Comparison of ENCODE assay signal across 4 cellular contexts in the genomic region with DNA sequence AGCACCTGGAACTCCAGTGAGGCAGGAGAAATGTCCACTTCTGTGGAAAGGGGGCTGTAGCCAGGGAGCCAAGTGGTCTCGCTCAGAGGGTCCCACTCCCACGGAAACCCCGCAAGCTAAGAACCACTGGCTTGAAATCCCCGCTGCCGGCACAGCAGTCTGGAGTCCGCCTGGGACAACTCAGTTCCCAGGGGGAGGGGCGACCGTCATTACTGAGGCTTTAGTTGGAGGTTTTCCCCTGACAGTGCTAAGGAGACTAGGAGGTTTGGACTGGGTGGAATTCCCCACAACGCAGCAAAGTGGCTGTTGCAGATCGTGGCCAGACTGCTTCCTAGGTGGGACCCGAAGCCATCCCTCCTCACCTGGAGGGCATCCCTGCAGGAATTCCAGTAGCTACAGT. TPM values are rescaled to one million over a fixed set of nuclear protein-coding genes. Genes with fewer than 3 reads are reported as not detected.
"Had no signal": no experiment of that assay in that cellular context is flagged by ENCODE, and none has a peak within 500 bp of the region (broad histone marks: within the 10 kb centered on the region; RNA-seq: fewer than 3 reads in every experiment).

No MANE protein-coding gene starts in this region.

RNA-seq across cellular contexts. Expression of a gene that starts 18.1 kb away (rescaled TPM):
- total RNA-seq: LHCN-M2, M059J, MCF 10A, NCI-H460 had no signal
